In the genomic region with DNA sequence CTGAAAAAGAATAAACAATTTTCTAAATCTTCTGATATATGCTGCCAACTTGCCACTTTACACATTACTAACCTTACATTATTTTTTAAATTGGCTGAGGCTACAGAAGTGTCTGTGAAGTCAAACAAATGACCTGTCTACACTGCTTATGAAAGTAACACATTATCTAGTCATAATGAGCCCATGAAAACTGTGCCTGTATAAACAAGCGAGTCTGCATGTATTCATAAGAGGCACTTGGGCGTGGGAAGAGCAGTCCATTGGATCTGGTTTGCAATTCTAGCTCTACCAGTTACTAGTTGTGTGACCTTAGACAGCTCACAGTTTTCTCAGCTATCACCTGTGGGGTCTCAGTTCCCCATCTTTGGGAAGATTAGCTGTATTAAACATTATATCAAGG, we compare ENCODE assay signal across 16 cellular contexts. TPM values are rescaled to one million over a fixed set of nuclear protein-coding genes. Genes with fewer than 3 reads are reported as not detected.
DNase-seq lines count a peak whose midpoint lies in the region; ATAC-seq lines count a peak whose summit lies in the region.
"Had no signal": no experiment of that assay in that cellular context is flagged by ENCODE, and none has a peak within 500 bp of the region (broad histone marks: within the 10 kb centered on the region; RNA-seq: fewer than 3 reads in every experiment).

No MANE protein-coding gene starts in this region.

- DNase-seq in NCI-H748 (lab: John Stamatoyannopoulos, UW; ENCODE audit: unreplicated experiment) (peak; percentile 58), NCI-H748 treated with DMSO at 0.1 percent for 48 hours (lab: John Stamatoyannopoulos, UW) (no peak), NCI-H2029 treated with DMSO at 0.1 percent for 48 hours (lab: John Stamatoyannopoulos, UW) (peak; percentile 14), epithelial cell of prostate (ENCODE audit: low read depth, low spot score) (no peak), SHP77 (lab: John Stamatoyannopoulos, UW) (no peak), GM03348 (ENCODE audit: low spot score) (no peak), SW480 (ENCODE audit: low spot score) (no peak)
- DNase-seq in CD4-positive, CD25-positive, alpha-beta regulatory T cell: no peak
- DNase-seq: activated CD4-positive, alpha-beta T cell treated with anti-CD3 and anti-CD28 coated beads, Interleukin-2, amount 50 U/mL, for 1 hour; CD8-positive, alpha-beta T cell; central memory CD4-positive, alpha-beta T cell; effector memory CD4-positive, alpha-beta T cell; Kasumi-1; mucosa of descending colon; uterus had no signal

- H3K36me3 ChIP-seq in CD4-positive, CD25-positive, alpha-beta regulatory T cell (ENCODE audit: control insufficient read depth, insufficient read depth, low read length): peaks cover 6% of the 10 kb centered on the region
- H3K36me3 ChIP-seq: neutrophil, uterus had no signal

- no peaks in the 10 kb centered on the region for H3K9me3 ChIP-seq in CD4-positive, CD25-positive, alpha-beta regulatory T cell (ENCODE audit: control insufficient read depth in 2 of 2, low read length in 2 of 2)
- H3K9me3 ChIP-seq: mucosa of descending colon, neutrophil, uterus had no signal

- no peaks in the 10 kb centered on the region for H3K9me3 Mint-ChIP-seq in CD4-positive, CD25-positive, alpha-beta regulatory T cell
- H3K9me3 Mint-ChIP-seq: CD8-positive, alpha-beta T cell had no signal

- H3K4me1 ChIP-seq in CD4-positive, CD25-positive, alpha-beta regulatory T cell (ENCODE audit: control insufficient read depth, insufficient read depth, low read length, poor library complexity, severe bottlenecking): peaks cover 36% of the 10 kb centered on the region
- H3K4me1 ChIP-seq: uterus had no signal

- no peaks in the 10 kb centered on the region for H3K27me3 ChIP-seq in CD4-positive, CD25-positive, alpha-beta regulatory T cell (ENCODE audit: control insufficient read depth, insufficient read depth, low read length)
- H3K27me3 ChIP-seq: neutrophil, uterus had no signal

- no peaks in the 10 kb centered on the region for H3K27me3 Mint-ChIP-seq in CD4-positive, CD25-positive, alpha-beta regulatory T cell

- peak overlapping the region in 1 of 3 donors; percentile 81 for H3K27ac Mint-ChIP-seq in CD4-positive, CD25-positive, alpha-beta regulatory T cell
- H3K27ac Mint-ChIP-seq: CD8-positive, alpha-beta T cell had no signal

- no peak for ATAC-seq in CD4-positive, CD25-positive, alpha-beta regulatory T cell (ENCODE audit: low read depth in 2 of 2)
- ATAC-seq: CD8-positive, alpha-beta T cell; mucosa of descending colon had no signal

- H3K36me3 Mint-ChIP-seq in CD4-positive, CD25-positive, alpha-beta regulatory T cell: no peaks in the 10 kb centered on the region

- peak overlapping the region; percentile 30 for H3K4me3 ChIP-seq in CD4-positive, CD25-positive, alpha-beta regulatory T cell (ENCODE audit: low read depth, low read length)
- H3K4me3 ChIP-seq: mucosa of descending colon, uterus had no signal

- peaks cover 31 to 55% (median 40%) of the 10 kb centered on the region in 4 donors for H3K4me1 Mint-ChIP-seq in CD4-positive, CD25-positive, alpha-beta regulatory T cell

- peak overlapping the region in 2 of 4 donors; percentile 27 to 36 for H3K4me3 Mint-ChIP-seq in CD4-positive, CD25-positive, alpha-beta regulatory T cell

- H3K27ac ChIP-seq in CD4-positive, CD25-positive, alpha-beta regulatory T cell (ENCODE audit: insufficient read depth, low read length, poor library complexity, severe bottlenecking): no peak overlapping the region
- H3K27ac ChIP-seq in epithelial cell of prostate: peak overlapping the region; percentile 90
- H3K27ac ChIP-seq: neutrophil, uterus had no signal

RNA-seq across cellular contexts. Expression of a gene that starts 3.1 kb away (rescaled TPM):
- total RNA-seq in CD4-positive, CD25-positive, alpha-beta regulatory T cell: 39.5 TPM
- polyA plus RNA-seq in CD4-positive, CD25-positive, alpha-beta regulatory T cell: 10 to 100 TPM; 36.8 to 39.5 (median 37.6) TPM

RNA-seq across cellular contexts. Expression of a gene that starts 7.9 kb away (rescaled TPM):
- 36.7 TPM for total RNA-seq in CD4-positive, CD25-positive, alpha-beta regulatory T cell
- polyA plus RNA-seq in CD4-positive, CD25-positive, alpha-beta regulatory T cell: 10 to 100 TPM; 20.1 to 27.7 (median 24.0) TPM

RNA-seq across cellular contexts. Expression of a gene that starts 41.4 kb away (rescaled TPM):
- 0.79 TPM for total RNA-seq in CD4-positive, CD25-positive, alpha-beta regulatory T cell
- polyA plus RNA-seq in CD4-positive, CD25-positive, alpha-beta regulatory T cell: under 1 TPM in 1 of 4 donors, not detected in 3; 0.12 TPM

Comparison
In these comparisons a context has a peak if more than half of its experiments do, and no peak if none do; other contexts are left out.
1. DNase-seq: peak in NCI-H748 (single experiment) and NCI-H2029 treated with DMSO at 0.1 percent for 48 hours (single experiment); none in NCI-H748 treated with DMSO at 0.1 percent for 48 hours (single experiment), CD4-positive, CD25-positive, alpha-beta regulatory T cell (0 of 3), epithelial cell of prostate (single experiment), SHP77 (0 of 2), GM03348 (single experiment) and SW480 (single experiment).